Comparison of ENCODE assay signal across 8 cellular contexts in the genomic region with DNA sequence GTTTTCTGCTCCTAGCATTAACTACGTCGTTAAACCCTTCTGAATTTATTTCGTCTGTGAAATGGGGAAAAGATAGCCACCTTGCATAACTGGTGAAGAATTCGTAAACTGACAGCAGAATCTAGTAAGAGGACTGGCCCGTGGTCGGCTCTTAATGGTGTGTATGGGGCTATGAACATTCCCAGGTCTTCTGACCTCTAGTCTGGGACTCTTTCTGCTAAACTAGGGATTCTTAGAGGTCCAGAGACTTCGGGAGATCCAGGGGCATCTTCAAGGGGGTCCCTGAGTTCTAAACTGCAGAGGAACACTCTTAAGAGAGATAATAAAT.
DNase-seq lines count a peak whose midpoint lies in the region; ATAC-seq and TF ChIP-seq lines count a peak whose summit lies in the region.

No MANE protein-coding gene starts in this region.

- intact Hi-C loops in CD4-positive, alpha-beta memory T cell (cut with micrococcal nuclease) = loop anchor here (1.0 to 5.0 kb wide), 7 partner anchors 48 to 775 kb away; a partner anchor contains a TSS

- H3K4me1 Mint-ChIP-seq in CD4-positive, alpha-beta memory T cell = peaks cover 9 to 16% (median 13%) of the 10 kb centered on the region in 4 donors
- peaks cover 37% of the 10 kb centered on the region for H3K4me1 Mint-ChIP-seq in endodermal cell

- no peaks in the 10 kb centered on the region for H3K9me2 ChIP-seq in OCI-LY1 (ENCODE audit: low read depth, low read length)
- no peaks in the 10 kb centered on the region for H3K9me2 ChIP-seq in neural cell (ENCODE audit: insufficient read depth, low read length)

- H4K20me1 ChIP-seq in OCI-LY1 (ENCODE audit: insufficient read depth, low read length) = no peaks in the 10 kb centered on the region
- no peaks in the 10 kb centered on the region for H4K20me1 ChIP-seq in neural cell (ENCODE audit: insufficient read depth)

- 16% methylated on average over 6 to 7 of the region's 7 CpGs for WGBS in endodermal cell (ENCODE audit: insufficient coverage in 1 of 2, insufficient read length in 1 of 2), 2 experiments

- no peak for TF ChIP-seq RAD21 in neural cell (conservative IDR thresholded peaks at IDR 0.05)

- H3K4me3 Mint-ChIP-seq in CD4-positive, alpha-beta memory T cell = peak overlapping the region; percentile 90 to 98 (median 94)
- peak overlapping the region; percentile 80 for H3K4me3 Mint-ChIP-seq in endodermal cell

- H3K9ac ChIP-seq in OCI-LY1 (ENCODE audit: low read length) (peak overlapping the region; percentile 69), endodermal cell (ENCODE audit: extremely low read depth, low read length, poor library complexity, severe bottlenecking) (peak overlapping the region; percentile 47), neural cell (ENCODE audit: low read length) (peak overlapping the region; percentile 56)

- H3K79me2 ChIP-seq in OCI-LY1 (ENCODE audit: insufficient read depth, low read length) (no peaks in the 10 kb centered on the region), neural cell (replicated peaks; ENCODE audit: insufficient read depth, low read length) (no peaks in the 10 kb centered on the region)

- H3K4me2 ChIP-seq in OCI-LY1 (ENCODE audit: low read length) = peak overlapping the region; percentile 72
- no peak overlapping the region for H3K4me2 ChIP-seq in neural cell (ENCODE audit: low read length)

- TF ChIP-seq EP300 in neural cell (conservative IDR thresholded peaks at IDR 0.05; ENCODE audit: poor library complexity, severe bottlenecking) = no peak

- POLR2A ChIA-PET in CD4-positive, alpha-beta memory T cell (lab: Charles Lee; ENCODE audit: partially characterized antibody) = interaction anchor here (1.0 to 1.6 kb wide), 4 partner anchors 25 to 776 kb away, joined by 3 to 13 read pairs (median 4); no protein-coding TSS in a partner anchor

- CTCF ChIA-PET in CD4-positive, alpha-beta memory T cell (lab: Charles Lee; ENCODE audit: partially characterized antibody) = interaction anchor here (2.5 kb wide), 1 partner anchor 48 kb away, joined by 8 read pairs; no protein-coding TSS in a partner anchor

- H2AFZ ChIP-seq in OCI-LY1 (ENCODE audit: low read length) = peak overlapping the region; percentile 76; the same call in 1 of the 2 replicates
- peak overlapping the region; percentile 65 for H2AFZ ChIP-seq in neural cell (ENCODE audit: low read depth, low read length)

- H3K4me1 ChIP-seq in CD4-positive, alpha-beta memory T cell (ENCODE audit: insufficient read depth, low read length) = peaks cover 14% of the 10 kb centered on the region
- H3K4me1 ChIP-seq in OCI-LY1 (ENCODE audit: insufficient read depth, low read length, severe bottlenecking) (peaks cover 21% of the 10 kb centered on the region), endodermal cell (ENCODE audit: control insufficient read depth, insufficient read depth, low read length) (peaks cover 15% of the 10 kb centered on the region)

- H3K36me3 ChIP-seq in CD4-positive, alpha-beta memory T cell (ENCODE audit: insufficient read depth, low read length) = no peaks in the 10 kb centered on the region
- H3K36me3 ChIP-seq in OCI-LY1 (ENCODE audit: insufficient read depth, low read length) (no peaks in the 10 kb centered on the region), endodermal cell (ENCODE audit: control insufficient read depth, insufficient read depth, low read length) (no peaks in the 10 kb centered on the region), neural cell (ENCODE audit: insufficient read depth, low read length) (no peaks in the 10 kb centered on the region)

- H3K27ac ChIP-seq in CD4-positive, alpha-beta memory T cell (ENCODE audit: low read depth, low read length) = peak overlapping the region; percentile 61
- H3K27ac ChIP-seq in OCI-LY1 (ENCODE audit: low read depth, low read length, poor library complexity, severe bottlenecking) (no peak overlapping the region), endodermal cell (ENCODE audit: low read depth, low read length) (no peak overlapping the region), neural cell (ENCODE audit: low read length) (no peak overlapping the region)

- peak overlapping the region; percentile 45 to 50 for H3K4me3 ChIP-seq in CD4-positive, alpha-beta memory T cell (ENCODE audit: low read length in 2 of 2)
- H3K4me3 ChIP-seq in OCI-LY1 (ENCODE audit: low read depth, low read length, poor library complexity, severe bottlenecking) = peak overlapping the region; percentile 57
- peak overlapping the region; percentile 79 for H3K4me3 ChIP-seq in endodermal cell (ENCODE audit: low read length)
- peak overlapping the region; percentile 71 for H3K4me3 ChIP-seq in neural cell (ENCODE audit: low read length)

- no peaks in the 10 kb centered on the region for H3K9me3 ChIP-seq in CD4-positive, alpha-beta memory T cell (ENCODE audit: control insufficient read depth in 1 of 2, low read length in 2 of 2)
- H3K9me3 ChIP-seq in OCI-LY1 (ENCODE audit: low read length) (no peaks in the 10 kb centered on the region), endodermal cell (ENCODE audit: control insufficient read depth, low read length) (no peaks in the 10 kb centered on the region), neural cell (ENCODE audit: low read length) (no peaks in the 10 kb centered on the region)

- H3K27ac Mint-ChIP-seq in CD4-positive, alpha-beta memory T cell = peak overlapping the region; percentile 76 to 97 (median 96)
- H3K27ac Mint-ChIP-seq in endodermal cell = peak overlapping the region; percentile 97

- H3K27me3 Mint-ChIP-seq in CD4-positive, alpha-beta memory T cell = peaks cover 2 to 5% of the 10 kb centered on the region in 2 donors
- H3K27me3 Mint-ChIP-seq in endodermal cell (ENCODE audit: insufficient read depth) = peaks cover 2% of the 10 kb centered on the region

- H3K36me3 Mint-ChIP-seq in CD4-positive, alpha-beta memory T cell = no peaks in the 10 kb centered on the region
- H3K36me3 Mint-ChIP-seq in endodermal cell (ENCODE audit: low read depth) = no peaks in the 10 kb centered on the region

- H3F3A ChIP-seq in OCI-LY1 (ENCODE audit: insufficient read depth, low read length) (no peaks in the 10 kb centered on the region), neural cell (ENCODE audit: insufficient read depth, low read length, poor library complexity, severe bottlenecking) (no peaks in the 10 kb centered on the region)

- no peaks in the 10 kb centered on the region for H3K27me3 ChIP-seq in CD4-positive, alpha-beta memory T cell (ENCODE audit: insufficient read depth, low read length)
- H3K27me3 ChIP-seq in OCI-LY1 (ENCODE audit: insufficient read depth, low read length) (no peaks in the 10 kb centered on the region; the same call in 1 of the 2 replicates), endodermal cell (ENCODE audit: control insufficient read depth, insufficient read depth, low read length, poor library complexity, severe bottlenecking) (no peaks in the 10 kb centered on the region), neural cell (ENCODE audit: insufficient read depth, low read depth, low read length) (no peaks in the 10 kb centered on the region)

- no peak for ATAC-seq in GM21529 (IDR thresholded peaks at IDR 0.05; ENCODE audit: unreplicated experiment)
- ATAC-seq in HG03565 (IDR thresholded peaks at IDR 0.05; ENCODE audit: unreplicated experiment) = no peak

- TF ChIP-seq CTCF in OCI-LY1 (IDR thresholded peaks at IDR 0.05; ENCODE audit: low read length) (no peak), endodermal cell (conservative IDR thresholded peaks at IDR 0.05) (no peak), neural cell (IDR thresholded peaks at IDR 0.05; ENCODE audit: poor library complexity, severe bottlenecking) (no peak)

- H3K9me3 Mint-ChIP-seq in CD4-positive, alpha-beta memory T cell = peaks cover 0 to 2% (median 0%) of the 10 kb centered on the region in 8 donors
- no peaks in the 10 kb centered on the region for H3K9me3 Mint-ChIP-seq in endodermal cell

- DNase-seq in CD4-positive, alpha-beta memory T cell = no peak
- DNase-seq in endodermal cell (no peak), H4 (ENCODE audit: low spot score) (no peak)
- DNase-seq in activated effector memory CD4-positive, alpha-beta T cell treated with Interleukin-2 at 50 U/mL for 16 hours = no peak

TF ChIP-seq in neural cell, 6 proteins besides CTCF, POLR2A, EP300 and RAD21:
- TF ChIP-seq TAF1 (IDR thresholded peaks at IDR 0.05; ENCODE audit: low read depth) (no peak), MXI1 (conservative IDR thresholded peaks at IDR 0.05; ENCODE audit: poor library complexity, severe bottlenecking) (no peak), SMC3 (conservative IDR thresholded peaks at IDR 0.05; ENCODE audit: poor library complexity) (no peak), EZH2 (IDR thresholded peaks at IDR 0.05; ENCODE audit: borderline replicate concordance, insufficient read depth, low read length, poor library complexity, severe bottlenecking) (no peak), POLR2AphosphoS5 (IDR thresholded peaks at IDR 0.05) (no peak)
- TF ChIP-seq, protein P1, sequence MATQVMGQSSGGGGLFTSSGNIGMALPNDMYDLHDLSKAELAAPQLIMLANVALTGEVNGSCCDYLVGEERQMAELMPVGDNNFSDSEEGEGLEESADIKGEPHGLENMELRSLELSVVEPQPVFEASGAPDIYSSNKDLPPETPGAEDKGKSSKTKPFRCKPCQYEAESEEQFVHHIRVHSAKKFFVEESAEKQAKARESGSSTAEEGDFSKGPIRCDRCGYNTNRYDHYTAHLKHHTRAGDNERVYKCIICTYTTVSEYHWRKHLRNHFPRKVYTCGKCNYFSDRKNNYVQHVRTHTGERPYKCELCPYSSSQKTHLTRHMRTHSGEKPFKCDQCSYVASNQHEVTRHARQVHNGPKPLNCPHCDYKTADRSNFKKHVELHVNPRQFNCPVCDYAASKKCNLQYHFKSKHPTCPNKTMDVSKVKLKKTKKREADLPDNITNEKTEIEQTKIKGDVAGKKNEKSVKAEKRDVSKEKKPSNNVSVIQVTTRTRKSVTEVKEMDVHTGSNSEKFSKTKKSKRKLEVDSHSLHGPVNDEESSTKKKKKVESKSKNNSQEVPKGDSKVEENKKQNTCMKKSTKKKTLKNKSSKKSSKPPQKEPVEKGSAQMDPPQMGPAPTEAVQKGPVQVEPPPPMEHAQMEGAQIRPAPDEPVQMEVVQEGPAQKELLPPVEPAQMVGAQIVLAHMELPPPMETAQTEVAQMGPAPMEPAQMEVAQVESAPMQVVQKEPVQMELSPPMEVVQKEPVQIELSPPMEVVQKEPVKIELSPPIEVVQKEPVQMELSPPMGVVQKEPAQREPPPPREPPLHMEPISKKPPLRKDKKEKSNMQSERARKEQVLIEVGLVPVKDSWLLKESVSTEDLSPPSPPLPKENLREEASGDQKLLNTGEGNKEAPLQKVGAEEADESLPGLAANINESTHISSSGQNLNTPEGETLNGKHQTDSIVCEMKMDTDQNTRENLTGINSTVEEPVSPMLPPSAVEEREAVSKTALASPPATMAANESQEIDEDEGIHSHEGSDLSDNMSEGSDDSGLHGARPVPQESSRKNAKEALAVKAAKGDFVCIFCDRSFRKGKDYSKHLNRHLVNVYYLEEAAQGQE (IDR thresholded peaks at IDR 0.05; ENCODE audit: borderline replicate concordance) = no peak
